ENCODE assay signal across 18 cellular contexts in the genomic region with DNA sequence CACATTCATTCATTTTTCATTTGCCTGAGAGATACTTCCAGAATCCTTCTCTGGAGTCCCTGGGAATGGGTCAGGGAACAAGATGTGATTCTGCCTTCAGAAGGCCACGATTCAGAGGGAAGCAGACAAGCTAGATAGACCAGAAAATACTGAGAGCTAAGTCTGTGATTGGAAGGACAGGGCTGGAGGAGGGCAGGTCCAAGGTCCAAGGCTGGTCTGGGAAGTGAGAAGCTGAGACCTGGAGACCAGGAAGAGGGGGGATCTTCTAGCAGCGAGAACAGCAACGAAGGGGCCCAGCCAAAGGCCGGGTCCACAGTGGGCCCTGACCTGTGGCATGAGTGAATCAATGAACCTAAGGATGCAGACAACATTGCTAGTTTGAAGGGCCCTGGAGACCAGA. TPM values are rescaled to one million over a fixed set of nuclear protein-coding genes. Genes with fewer than 3 reads are reported as not detected.
DNase-seq lines count a peak whose midpoint lies in the region; ATAC-seq, FAIRE-seq and TF ChIP-seq lines count a peak whose summit lies in the region.
"Had no signal": no experiment of that assay in that cellular context is flagged by ENCODE, and none has a peak within 500 bp of the region (broad histone marks: within the 10 kb centered on the region; RNA-seq: fewer than 3 reads in every experiment).

No MANE protein-coding gene starts in this region.

- WGBS in transverse colon (ENCODE audit: low coverage in 1 of 2), 2 donors, result 67 to 78% methylated on average over 2 to 4 of the region's 4 CpGs

- H3K9me3 ChIP-seq in astrocyte (ENCODE audit: insufficient read depth, low read depth, low read length), result no peaks in the 10 kb centered on the region
- H3K9me3 ChIP-seq in mucosa of descending colon, result peaks cover 1% of the 10 kb centered on the region
- no peaks in the 10 kb centered on the region for H3K9me3 ChIP-seq in transverse colon
- no peaks in the 10 kb centered on the region for H3K9me3 ChIP-seq in left lung
- H3K9me3 ChIP-seq: BE2C had no signal

- H3K9me3 Mint-ChIP-seq in Calu3 (ENCODE audit: low read depth, unreplicated experiment), result no peaks in the 10 kb centered on the region
- H3K9me3 Mint-ChIP-seq in astrocyte (ENCODE audit: unreplicated experiment), result no peaks in the 10 kb centered on the region
- H3K9me3 Mint-ChIP-seq: CD4-positive, alpha-beta T cell had no signal

- no peak for FAIRE-seq in astrocyte (lab: Jason Lieb, UNC)
- FAIRE-seq: D721Med, G401.6, RCC 7860 had no signal

- H3K36me3 ChIP-seq in astrocyte (ENCODE audit: insufficient read depth, low read length), result no peaks in the 10 kb centered on the region
- H3K36me3 ChIP-seq in mucosa of descending colon (ENCODE audit: low read depth), result no peaks in the 10 kb centered on the region
- H3K36me3 ChIP-seq in transverse colon, result no peaks in the 10 kb centered on the region
- H3K36me3 ChIP-seq in left lung, result no peaks in the 10 kb centered on the region
- H3K36me3 ChIP-seq: BE2C had no signal

- TF ChIP-seq CTCF in Calu3 (IDR thresholded peaks at IDR 0.05; ENCODE audit: unreplicated experiment) (no peak), astrocyte (IDR thresholded peaks at IDR 0.05; ENCODE audit: insufficient read depth, low read depth, low read length) (no peak), mucosa of descending colon (IDR thresholded peaks at IDR 0.05) (no peak), transverse colon (IDR thresholded peaks at IDR 0.05) (no peak), left lung (IDR thresholded peaks at IDR 0.05) (no peak)

- H2AFZ ChIP-seq in astrocyte (ENCODE audit: low read depth, low read length), result no peak overlapping the region

- H3K27me3 ChIP-seq in astrocyte (ENCODE audit: insufficient read depth, low read length) (no peaks in the 10 kb centered on the region), transverse colon (no peaks in the 10 kb centered on the region), left lung (peaks cover 0 to under 1% of the 10 kb centered on the region in 2 donors)
- H3K27me3 ChIP-seq: BE2C had no signal

- H3K27me3 Mint-ChIP-seq in Calu3 (ENCODE audit: unreplicated experiment) (no peaks in the 10 kb centered on the region), astrocyte (ENCODE audit: low read depth, unreplicated experiment) (peaks cover 31% of the 10 kb centered on the region)
- H3K27me3 Mint-ChIP-seq: CD4-positive, alpha-beta T cell had no signal

- H3K4me3 ChIP-seq in astrocyte (ENCODE audit: insufficient read depth, low read depth, low read length), result no peak overlapping the region
- H3K4me3 ChIP-seq in mucosa of descending colon, result no peak overlapping the region
- H3K4me3 ChIP-seq in transverse colon, result no peak overlapping the region
- H3K4me3 ChIP-seq in left lung, result no peak overlapping the region

- peak overlapping the region; percentile 39 for H3K27ac Mint-ChIP-seq in Calu3 (ENCODE audit: unreplicated experiment)
- H3K27ac Mint-ChIP-seq in astrocyte (ENCODE audit: unreplicated experiment), result no peak overlapping the region
- H3K27ac Mint-ChIP-seq: CD4-positive, alpha-beta T cell; H9 had no signal

- no TSS peak for BruUV-seq in Calu3 (replicated peaks; lab: Mats Ljungman, UMichigan)

- H3K4me2 ChIP-seq in astrocyte (ENCODE audit: low read length), result no peak overlapping the region

- DNase-seq in Calu3 (no peak), astrocyte (ENCODE audit: low read depth) (no peak), mucosa of descending colon (peak in 2 of 3 donors; percentile 64 to 65), transverse colon (no peak), SKM-1 treated with dmso at 0.1 percent for 144 hours (lab: John Stamatoyannopoulos, UW; ENCODE audit: unreplicated experiment) (no peak), left lung (no peak), RKO (ENCODE audit: low spot score) (no peak)
- DNase-seq: CD4-positive, alpha-beta T cell; DMS79 treated with DMSO at 0.1 percent for 48 hours; NCI-H1048; NCI-H2227 treated with DMSO at 0.1 percent for 48 hours; NCI-H524 treated with DMSO at 0.1 percent for 48 hours had no signal

- ATAC-seq in mucosa of descending colon (peak; percentile 10), left lung (no peak)

- no peak overlapping the region for H3K9ac ChIP-seq in astrocyte (ENCODE audit: low read length)

- TF ChIP-seq POLR2A in transverse colon (IDR thresholded peaks at IDR 0.05), result no peak

- H3K4me3 Mint-ChIP-seq in Calu3 (ENCODE audit: low read depth, unreplicated experiment), result peak overlapping the region; percentile 26
- peak overlapping the region; percentile 54 for H3K4me3 Mint-ChIP-seq in astrocyte (ENCODE audit: unreplicated experiment)
- H3K4me3 Mint-ChIP-seq: CD4-positive, alpha-beta T cell had no signal

- H3K4me1 Mint-ChIP-seq in Calu3 (ENCODE audit: low read depth, unreplicated experiment) (peaks cover 45% of the 10 kb centered on the region), astrocyte (ENCODE audit: low read depth, unreplicated experiment) (peaks cover 14% of the 10 kb centered on the region)

- no peak for TF ChIP-seq EP300 in transverse colon (IDR thresholded peaks at IDR 0.05; ENCODE audit: low read depth)

- H3K79me2 ChIP-seq in astrocyte (ENCODE audit: insufficient read depth, low read length), result peaks cover 6% of the 10 kb centered on the region

- intact Hi-C loops in Calu3 (cut with micrococcal nuclease; ENCODE audit: unreplicated experiment), result no loop called here
- intact Hi-C loops in mucosa of descending colon (cut with DNase I, micrococcal nuclease), result no loop called here
- intact Hi-C loops in transverse colon (cut with DNase I; ENCODE audit: low total_unique reads), result no loop called here
- intact Hi-C loops in left lung (cut with DNase I), result no loop called here

- H3K27ac ChIP-seq in astrocyte (ENCODE audit: low read depth, low read length) (no peak overlapping the region), transverse colon (peak overlapping the region; percentile 5 to 44 (median 32)), left lung (no peak overlapping the region)
- H3K27ac ChIP-seq: HL-60 had no signal

- CTCF ChIA-PET in Calu3 (lab: Charles Lee), result interaction anchor here (1.3 to 2.1 kb wide), 3 partner anchors 152 to 278 kb away, joined by 4 to 11 read pairs (median 4); no protein-coding TSS in a partner anchor

- in situ Hi-C loops in transverse colon (cut with MboI; ENCODE audit: low pct_ligation_motif_present in 1 of 4, low pct_unique_long_range_greater_than_20kb in 1 of 4, low sequenced_read_pairs in 3 of 4), result no loop called here

- peaks cover 5% of the 10 kb centered on the region for H4K20me1 ChIP-seq in astrocyte (ENCODE audit: insufficient read depth, low read length)

- H3K4me1 ChIP-seq in astrocyte (ENCODE audit: insufficient read depth, low read length) (peaks cover 5% of the 10 kb centered on the region), mucosa of descending colon (ENCODE audit: low read depth) (peaks cover 38% of the 10 kb centered on the region), transverse colon (peaks cover 21 to 62% (median 39%) of the 10 kb centered on the region in 4 donors), left lung (peaks cover 0 to 8% of the 10 kb centered on the region in 2 donors)

- H3K36me3 Mint-ChIP-seq in Calu3 (ENCODE audit: insufficient read depth, unreplicated experiment), result peaks cover 43% of the 10 kb centered on the region
- no peaks in the 10 kb centered on the region for H3K36me3 Mint-ChIP-seq in astrocyte (ENCODE audit: low read depth, unreplicated experiment)

RNA-seq across cellular contexts. Expression of gene IER5L, which starts 4.1 kb away (rescaled TPM):
- 53.1 and 60.3 TPM in 2 replicates for total RNA-seq in Calu3 (2022)
- 47.0 and 55.0 TPM in 2 replicates for total RNA-seq in astrocyte
- total RNA-seq in mucosa of descending colon, result 1 to 10 TPM; 5.8 to 8.2 (median 8.0) TPM
- total RNA-seq in transverse colon, result 1 to 10 TPM; 1.8 to 6.5 (median 5.2) TPM
- total RNA-seq in left lung, result 10 to 100 TPM; 17.9 to 21.4 TPM

Comparison
In these comparisons a context has a peak if more than half of its experiments do, and no peak if none do; other contexts are left out.
1. DNase-seq: peak in mucosa of descending colon (2 of 3); none in Calu3 (single experiment), astrocyte (single experiment), transverse colon (single experiment), SKM-1 treated with dmso at 0.1 percent for 144 hours (single experiment), left lung (0 of 2) and RKO (single experiment).
2. H3K27ac ChIP-seq: peak in transverse colon (4 of 4); none in astrocyte (single experiment) and left lung (0 of 2).